In the genomic region with DNA sequence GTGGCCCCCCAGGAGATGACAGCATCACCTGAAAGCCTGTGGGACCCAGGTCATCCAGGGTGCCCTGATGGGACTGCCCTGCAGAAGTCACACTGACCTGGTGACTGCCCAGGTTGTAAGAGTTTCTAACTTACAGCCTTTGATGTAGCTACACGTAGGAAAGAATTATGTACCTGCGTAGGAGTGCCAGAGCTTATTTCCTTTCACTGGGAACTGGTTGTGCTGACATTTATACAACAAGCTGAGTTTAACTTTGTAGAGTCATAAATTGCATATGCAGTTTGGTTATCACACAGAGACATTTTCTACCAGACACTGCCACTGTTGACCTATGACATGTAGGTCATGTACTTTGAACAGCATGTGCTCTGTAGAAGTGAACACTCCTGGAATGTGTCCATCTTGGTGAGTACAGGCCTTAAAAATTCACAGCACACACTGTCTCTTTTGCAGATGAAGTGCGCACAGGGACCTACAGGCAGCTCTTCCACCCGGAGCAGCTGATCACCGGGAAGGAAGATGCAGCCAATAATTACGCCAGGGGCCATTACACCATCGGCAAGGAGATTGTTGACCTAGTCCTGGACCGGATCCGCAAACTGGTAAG, we compare ENCODE assay signal across 13 cellular contexts. TPM values are rescaled to one million over a fixed set of nuclear protein-coding genes. Genes with fewer than 3 reads are reported as not detected.
DNase-seq lines count a peak whose midpoint lies in the region; ATAC-seq, FAIRE-seq and TF ChIP-seq lines count a peak whose summit lies in the region.
"Not testable (repeated sequence)": the region's sequence is repeated elsewhere in the genome, so short reads cannot be mapped to it uniquely, and the experiment has no call there.
"Had no signal": no experiment of that assay in that cellular context is flagged by ENCODE, and none has a peak within 500 bp of the region (broad histone marks: within the 10 kb centered on the region; RNA-seq: fewer than 3 reads in every experiment).

No MANE protein-coding gene starts in this region.

- not testable (repeated sequence) for H3K27ac Mint-ChIP-seq in activated CD8-positive, alpha-beta T cell treated with anti-CD3 and anti-CD28 coated beads for 36 hours
- peak overlapping the region; percentile 59 for H3K27ac Mint-ChIP-seq in nephron progenitor cell
- peak overlapping the region; percentile 77 for H3K27ac Mint-ChIP-seq in stimulated activated naive CD8-positive, alpha-beta T cell treated with anti-CD3 and anti-CD28 coated beads, Interleukin-15, Interleukin-2, amounts not matched to agents 100 ng/mL and 50 ng/mL, for 24 hours

- peak; percentile 94 for FAIRE-seq in K562 (lab: Jason Lieb, UNC)

- H3K27me3 Mint-ChIP-seq in activated CD8-positive, alpha-beta T cell treated with anti-CD3 and anti-CD28 coated beads for 36 hours; nephron progenitor cell (ENCODE audit: low read depth, poor library complexity); stimulated activated naive CD8-positive, alpha-beta T cell treated with anti-CD3 and anti-CD28 coated beads, Interleukin-15, Interleukin-2, amounts not matched to agents 100 ng/mL and 50 ng/mL, for 24 hours: not testable (repeated sequence)

- not testable (repeated sequence) for H3K9me3 ChIP-seq in K562 (replicated peaks; ENCODE audit: control insufficient read depth, insufficient read depth, low read depth, low read length)

- not testable (repeated sequence) for TF ChIP-seq CTCF in C4-2B (conservative IDR thresholded peaks at IDR 0.05); activated CD8-positive, alpha-beta T cell treated with anti-CD3 and anti-CD28 coated beads for 36 hours (IDR thresholded peaks at IDR 0.05); K562 (IDR thresholded peaks at IDR 0.05 in 2 of 3, conservative IDR thresholded peaks at IDR 0.05 in 1 of 3; ENCODE audit: insufficient read depth in 2 of 3, low read depth in 1 of 3, low read length in 3 of 3); fibroblast of villous mesenchyme (IDR thresholded peaks at IDR 0.05; ENCODE audit: insufficient read depth, low read depth, low read length); nephron progenitor cell (IDR thresholded peaks at IDR 0.05)

- ATAC-seq in activated CD8-positive, alpha-beta T cell treated with anti-CD3 and anti-CD28 coated beads for 36 hours: peak; percentile 13
- ATAC-seq in K562 (peak; percentile 56), left cardiac atrium (peak; percentile 39 to 69)

- BruUV-seq in K562 (replicated peaks; lab: Mats Ljungman, UMichigan): not testable (repeated sequence)

- H3K4me1 Mint-ChIP-seq in activated CD8-positive, alpha-beta T cell treated with anti-CD3 and anti-CD28 coated beads for 36 hours (ENCODE audit: low read depth); nephron progenitor cell; stimulated activated naive CD8-positive, alpha-beta T cell treated with anti-CD3 and anti-CD28 coated beads, Interleukin-15, Interleukin-2, amounts not matched to agents 100 ng/mL and 50 ng/mL, for 24 hours (ENCODE audit: low read depth): not testable (repeated sequence)

- 66% methylated on average over 9 of the region's 9 CpGs for WGBS in K562 (ENCODE audit: insufficient coverage, low coverage, missing lambda C conversion rate)

- not testable (repeated sequence) for H4K20me1 ChIP-seq in K562 (replicated peaks; ENCODE audit: control insufficient read depth, insufficient read depth, low read length)

- H3K27me3 ChIP-seq in K562 (ENCODE audit: control insufficient read depth in 2 of 2, insufficient read depth in 2 of 2, low read length in 2 of 2): not testable (repeated sequence)

- not testable (repeated sequence) for H3K9me3 Mint-ChIP-seq in activated CD8-positive, alpha-beta T cell treated with anti-CD3 and anti-CD28 coated beads for 36 hours; nephron progenitor cell; stimulated activated naive CD8-positive, alpha-beta T cell treated with anti-CD3 and anti-CD28 coated beads, Interleukin-15, Interleukin-2, amounts not matched to agents 100 ng/mL and 50 ng/mL, for 24 hours

- not testable (repeated sequence) for H3K4me1 ChIP-seq in K562 (replicated peaks in 1 of 2; ENCODE audit: control insufficient read depth in 2 of 2, insufficient read depth in 2 of 2, low read length in 2 of 2)

- peak overlapping the region; percentile 87 for H3K27ac ChIP-seq in C4-2B
- H3K27ac ChIP-seq in K562 (ENCODE audit: extremely low read depth, low read depth, low read length): not testable (repeated sequence)

- H3K4me2 ChIP-seq in K562 (ENCODE audit: insufficient read depth, low read length): not testable (repeated sequence)

- H3K36me3 ChIP-seq in K562 (ENCODE audit: control insufficient read depth, insufficient read depth, low read length): peaks cover 10% of the 10 kb centered on the region; the same call in 1 of the 3 replicates

- H3K4me3 Mint-ChIP-seq in activated CD8-positive, alpha-beta T cell treated with anti-CD3 and anti-CD28 coated beads for 36 hours; nephron progenitor cell; stimulated activated naive CD8-positive, alpha-beta T cell treated with anti-CD3 and anti-CD28 coated beads, Interleukin-15, Interleukin-2, amounts not matched to agents 100 ng/mL and 50 ng/mL, for 24 hours: not testable (repeated sequence)

- in situ Hi-C loops in K562 (cut with MboI): not testable (repeated sequence)

- H2AFZ ChIP-seq in K562 (ENCODE audit: low read depth, low read length): not testable (repeated sequence)

- DNase-seq in activated CD8-positive, alpha-beta T cell treated with anti-CD3 and anti-CD28 coated beads for 36 hours; K562 (ENCODE audit: extremely low read depth in 1 of 4, low spot score in 3 of 4); left cardiac atrium; nephron progenitor cell: not testable (repeated sequence)
- DNase-seq in fibroblast of villous mesenchyme (ENCODE audit: low read depth): peak; percentile 31
- DNase-seq in left kidney (ENCODE audit: low read depth, low spot score): peak; percentile 72

- not testable (repeated sequence) for TF ChIP-seq POLR2A in K562 (conservative IDR thresholded peaks at IDR 0.05)

- not testable (repeated sequence) for H3K4me3 ChIP-seq in K562; fibroblast of villous mesenchyme (ENCODE audit: low read depth, low read length)

- POLR2A ChIA-PET in activated CD8-positive, alpha-beta T cell treated with anti-CD3 and anti-CD28 coated beads for 36 hours (lab: Charles Lee); K562 (lab: Yijun Ruan, JAX): not testable (repeated sequence)

- CTCF ChIA-PET in activated CD8-positive, alpha-beta T cell treated with anti-CD3 and anti-CD28 coated beads for 36 hours (lab: Charles Lee); K562 (lab: Yijun Ruan, JAX; ENCODE audit: low intra/inter-chr PET ratio): not testable (repeated sequence)

- not testable (repeated sequence) for TF ChIP-seq RAD21 in K562 (CRISPR knock-in tag; conservative IDR thresholded peaks at IDR 0.05 in 1 of 2, IDR thresholded peaks at IDR 0.05 in 1 of 2)

- not testable (repeated sequence) for H3K79me2 ChIP-seq in K562 (ENCODE audit: control insufficient read depth, insufficient read depth, low read length)

- not testable (repeated sequence) for H3K9me1 ChIP-seq in K562 (ENCODE audit: control insufficient read depth, insufficient read depth, low read length)

- intact Hi-C loops in activated CD8-positive, alpha-beta T cell treated with anti-CD3 and anti-CD28 coated beads for 36 hours (cut with micrococcal nuclease); K562 (cut with micrococcal nuclease); left cardiac atrium (cut with DNase I): not testable (repeated sequence)

- TF ChIP-seq EP300 in K562 (IDR thresholded peaks at IDR 0.05; ENCODE audit: low read length): not testable (repeated sequence)

- not testable (repeated sequence) for H3K9ac ChIP-seq in K562 (ENCODE audit: insufficient read depth in 1 of 2, low read depth in 2 of 2, low read length in 2 of 2)

- peaks cover 14% of the 10 kb centered on the region for H3K36me3 Mint-ChIP-seq in activated CD8-positive, alpha-beta T cell treated with anti-CD3 and anti-CD28 coated beads for 36 hours (ENCODE audit: low read depth)
- peaks cover 20% of the 10 kb centered on the region for H3K36me3 Mint-ChIP-seq in nephron progenitor cell (ENCODE audit: low read depth)
- H3K36me3 Mint-ChIP-seq in stimulated activated naive CD8-positive, alpha-beta T cell treated with anti-CD3 and anti-CD28 coated beads, Interleukin-15, Interleukin-2, amounts not matched to agents 100 ng/mL and 50 ng/mL, for 24 hours (ENCODE audit: low read depth): peaks cover 14% of the 10 kb centered on the region

RNA-seq across cellular contexts. Expression of a gene that starts 3.0 kb away (rescaled TPM):
- not detected for total RNA-seq in activated CD8-positive, alpha-beta T cell treated with anti-CD3 and anti-CD28 coated beads for 36 hours
- total RNA-seq in K562 (2011; cell fraction: chromatin; rRNA removed; ENCODE audit: low replicate concordance): not detected in 2 replicates
- not detected in 2 replicates for total RNA-seq in K562 (2011; cell fraction: nucleolus; rRNA removed)
- not detected in 2 replicates for total RNA-seq in K562 (2011; cell fraction: nucleoplasm; rRNA removed)
- total RNA-seq in K562 (2014; rRNA removed) (not detected in 2 replicates), K562 (2014; rRNA removed; fragmentation: Illumina TruSeq; extraction: Trizol) (not detected in 2 replicates), K562 (2015; rRNA removed; fragmentation: Illumina TruSeq; extraction: Trizol) (not detected in 2 replicates), K562 (2021) (not detected in 2 replicates), fibroblast of villous mesenchyme (not detected in 2 replicates), left cardiac atrium (10 to 100 TPM in 1 of 2 donors, 1 to 10 TPM in 1; 8.5 to 11.0 TPM)
- polyA plus RNA-seq in K562 (2011; rRNA removed) (0.14 TPM in 1 of 2 replicates, not detected in the other), K562 (2014; fragmentation: Illumina TruSeq; extraction: Trizol) (not detected in 2 replicates), K562 (2014; fragmentation: Nextera tagmentation; extraction: Ambion mirVana) (not detected), K562 (2014; rRNA removed) (not detected in 2 replicates)
- polyA plus RNA-seq in K562 (2011; cell fraction: cytosol; rRNA removed): 0.43 TPM in 1 of 2 replicates, not detected in the other
- 0.07 TPM in 1 of 2 replicates, not detected in the other for polyA plus RNA-seq in K562 (2011; cell fraction: nucleus; rRNA removed)
- polyA plus RNA-seq in K562 (2012): 0.20 and 0.44 TPM in 2 replicates
- not detected in 2 replicates for polyA minus RNA-seq in K562 (2011; rRNA and poly(A)+ RNA removed)
- not detected in 2 replicates for polyA minus RNA-seq in K562 (2011; cell fraction: cytosol; rRNA and poly(A)+ RNA removed)
- not detected in 2 replicates for polyA minus RNA-seq in K562 (2011; cell fraction: nucleus; rRNA and poly(A)+ RNA removed)
- total RNA-seq: A673; Caco-2; CD8-positive, alpha-beta memory T cell; GM23338 had no signal
- polyA plus RNA-seq: BJ had no signal

RNA-seq across cellular contexts. Expression of a gene that starts 13.2 kb away (rescaled TPM):
- total RNA-seq in activated CD8-positive, alpha-beta T cell treated with anti-CD3 and anti-CD28 coated beads for 36 hours: 100 to 1,000 TPM; 158 to 162 TPM
- 25.8 and 78.6 TPM in 2 replicates for total RNA-seq in K562 (2011; cell fraction: chromatin; rRNA removed; ENCODE audit: low replicate concordance)
- total RNA-seq in K562 (2011; cell fraction: nucleolus; rRNA removed): 83.4 and 85.7 TPM in 2 replicates
- 47.7 and 51.6 TPM in 2 replicates for total RNA-seq in K562 (2011; cell fraction: nucleoplasm; rRNA removed)
- total RNA-seq in K562 (2014; rRNA removed) (355 and 449 TPM in 2 replicates), K562 (2014; rRNA removed; fragmentation: Illumina TruSeq; extraction: Trizol) (14.0 and 16.2 TPM in 2 replicates), K562 (2015; rRNA removed; fragmentation: Illumina TruSeq; extraction: Trizol) (101 and 116 TPM in 2 replicates), K562 (2021) (261 and 263 TPM in 2 replicates), fibroblast of villous mesenchyme (52.7 and 80.9 TPM in 2 replicates), left cardiac atrium (100 to 1,000 TPM in 1 of 2 donors, 10 to 100 TPM in 1; 59.4 to 110 TPM)
- polyA plus RNA-seq in K562 (2011; rRNA removed) (124 and 159 TPM in 2 replicates), K562 (2014; fragmentation: Illumina TruSeq; extraction: Trizol) (12.3 and 61.7 TPM in 2 replicates), K562 (2014; fragmentation: Nextera tagmentation; extraction: Ambion mirVana) (10 to 100 TPM in 1 of 2 experiments, 1 to 10 TPM in 1; 5.8 to 10.8 TPM), K562 (2014; rRNA removed) (313 and 341 TPM in 2 replicates)
- polyA plus RNA-seq in K562 (2011; cell fraction: cytosol; rRNA removed): 129 and 471 TPM in 2 replicates
- polyA plus RNA-seq in K562 (2011; cell fraction: nucleus; rRNA removed): 79.8 and 83.1 TPM in 2 replicates
- polyA plus RNA-seq in K562 (2012): 211 and 226 TPM in 2 replicates
- polyA minus RNA-seq in K562 (2011; rRNA and poly(A)+ RNA removed): 11.0 and 12.8 TPM in 2 replicates
- 40.8 and 54.0 TPM in 2 replicates for polyA minus RNA-seq in K562 (2011; cell fraction: cytosol; rRNA and poly(A)+ RNA removed)
- 29.5 and 33.0 TPM in 2 replicates for polyA minus RNA-seq in K562 (2011; cell fraction: nucleus; rRNA and poly(A)+ RNA removed)

RNA-seq across cellular contexts. Expression of a gene that starts 48.7 kb away (rescaled TPM):
- total RNA-seq in activated CD8-positive, alpha-beta T cell treated with anti-CD3 and anti-CD28 coated beads for 36 hours: 10 to 100 TPM; 10.2 to 10.4 TPM
- total RNA-seq in K562 (2011; cell fraction: chromatin; rRNA removed; ENCODE audit: low replicate concordance): 34.1 and 111 TPM in 2 replicates
- total RNA-seq in K562 (2011; cell fraction: nucleolus; rRNA removed): 65.5 and 86.6 TPM in 2 replicates
- 51.4 and 61.8 TPM in 2 replicates for total RNA-seq in K562 (2011; cell fraction: nucleoplasm; rRNA removed)
- 19.5 and 28.0 TPM in 2 replicates for total RNA-seq in K562 (2014; rRNA removed)
- 3.7 and 4.3 TPM in 2 replicates for total RNA-seq in K562 (2014; rRNA removed; fragmentation: Illumina TruSeq; extraction: Trizol)
- total RNA-seq in K562 (2015; rRNA removed; fragmentation: Illumina TruSeq; extraction: Trizol): 9.5 and 9.6 TPM in 2 replicates
- total RNA-seq in K562 (2021): 12.5 and 13.1 TPM in 2 replicates
- 22.1 and 29.0 TPM in 2 replicates for polyA plus RNA-seq in K562 (2011; rRNA removed)
- 19.9 and 23.2 TPM in 2 replicates for polyA plus RNA-seq in K562 (2011; cell fraction: cytosol; rRNA removed)
- polyA plus RNA-seq in K562 (2011; cell fraction: nucleus; rRNA removed): 128 and 170 TPM in 2 replicates
- polyA plus RNA-seq in K562 (2012): 11.6 and 20.5 TPM in 2 replicates
- polyA plus RNA-seq in K562 (2014; fragmentation: Illumina TruSeq; extraction: Trizol): 8.8 and 11.0 TPM in 2 replicates
- polyA plus RNA-seq in K562 (2014; fragmentation: Nextera tagmentation; extraction: Ambion mirVana): 1 to 10 TPM; 1.1 to 1.3 TPM
- polyA plus RNA-seq in K562 (2014; rRNA removed): 25.1 and 38.1 TPM in 2 replicates
- polyA minus RNA-seq in K562 (2011; rRNA and poly(A)+ RNA removed): 4.6 and 4.9 TPM in 2 replicates
- polyA minus RNA-seq in K562 (2011; cell fraction: cytosol; rRNA and poly(A)+ RNA removed): 5.3 and 10.2 TPM in 2 replicates
- polyA minus RNA-seq in K562 (2011; cell fraction: nucleus; rRNA and poly(A)+ RNA removed): 20.9 and 21.0 TPM in 2 replicates
- 4.7 and 9.7 TPM in 2 replicates for total RNA-seq in fibroblast of villous mesenchyme
- total RNA-seq in left cardiac atrium: under 1 TPM; 0.71 to 0.94 TPM
